19 cellular contexts compared by ENCODE assay signal in the genomic region with DNA sequence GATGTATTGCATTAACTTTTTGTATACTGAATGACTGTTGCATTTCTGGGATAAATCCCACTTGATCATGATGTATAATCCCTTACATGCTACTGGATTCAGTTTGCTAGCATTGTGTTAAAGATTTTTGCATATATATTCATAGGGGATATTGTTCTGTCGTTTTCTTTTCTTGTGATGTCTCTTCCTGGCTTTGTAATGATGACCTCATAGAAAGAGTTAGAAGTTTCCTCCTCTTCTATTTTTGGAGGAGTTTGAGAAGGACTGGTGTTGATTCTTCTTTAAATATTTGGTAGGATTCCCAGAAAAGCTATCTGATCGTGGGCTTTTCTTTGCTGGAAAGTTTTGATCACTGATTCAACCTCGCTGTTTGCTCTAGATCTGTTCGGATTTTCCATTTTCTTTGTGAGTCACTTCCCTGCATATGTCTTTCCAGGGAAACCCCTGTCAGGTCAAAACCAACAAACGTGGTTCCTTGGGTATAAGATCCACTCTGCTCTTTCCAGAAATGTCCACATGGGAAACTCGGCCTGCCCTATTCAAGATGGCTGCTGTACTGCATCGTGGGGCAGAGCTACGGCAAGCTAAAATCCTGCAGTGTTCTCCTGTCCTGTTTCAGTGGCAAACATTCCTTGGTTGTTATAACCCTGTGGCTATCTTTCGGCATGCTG.
DNase-seq lines count a peak whose midpoint lies in the region; ATAC-seq, FAIRE-seq and TF ChIP-seq lines count a peak whose summit lies in the region.
"Had no signal": no experiment of that assay in that cellular context is flagged by ENCODE, and none has a peak within 500 bp of the region (broad histone marks: within the 10 kb centered on the region; RNA-seq: fewer than 3 reads in every experiment).

No MANE protein-coding gene starts in this region.

- no peak for FAIRE-seq in frontal cortex (lab: Jason Lieb, UNC)
- FAIRE-seq: G401.6, H54 had no signal

- no peak overlapping the region for H4K91ac ChIP-seq in mesenchymal stem cell (ENCODE audit: low read length)

- H4K8ac ChIP-seq in mesenchymal stem cell (ENCODE audit: low read length) = no peak overlapping the region

- H3K18ac ChIP-seq in mesenchymal stem cell (ENCODE audit: low read depth in 1 of 2, low read length in 2 of 2) = no peak overlapping the region

- no peak overlapping the region for H3K4me3 ChIP-seq in mesenchymal stem cell (ENCODE audit: insufficient read depth in 1 of 2, low read depth in 1 of 2, low read length in 2 of 2)
- H3K4me3 ChIP-seq: BLaER1 had no signal

- H3K14ac ChIP-seq in mesenchymal stem cell (ENCODE audit: low read length in 2 of 2) = no peak overlapping the region

- no peak overlapping the region for H3K23ac ChIP-seq in mesenchymal stem cell (ENCODE audit: low read length in 2 of 2)

- no peaks in the 10 kb centered on the region for H3K9me3 ChIP-seq in mesenchymal stem cell (ENCODE audit: control insufficient read depth, low read length)

- no peak overlapping the region for H2BK15ac ChIP-seq in mesenchymal stem cell (ENCODE audit: low read depth, poor library complexity, severe bottlenecking)

- no peak overlapping the region for H3K4ac ChIP-seq in mesenchymal stem cell (ENCODE audit: low read depth in 1 of 2, low read length in 2 of 2)

- no peak overlapping the region for H2BK12ac ChIP-seq in mesenchymal stem cell (ENCODE audit: low read length in 2 of 2)

- peak overlapping the region; percentile 47 for H3K27ac Mint-ChIP-seq in chondrocyte (ENCODE audit: unreplicated experiment)
- H3K27ac Mint-ChIP-seq: CD8-positive, alpha-beta T cell had no signal

- no peak for ATAC-seq in GM18870 (IDR thresholded peaks at IDR 0.05; ENCODE audit: unreplicated experiment)
- ATAC-seq: CD8-positive, alpha-beta T cell had no signal

- no peak overlapping the region for H3K4me2 ChIP-seq in mesenchymal stem cell (ENCODE audit: low read length, poor library complexity, severe bottlenecking)
- H3K4me2 ChIP-seq: BLaER1 had no signal

- peaks cover 23% of the 10 kb centered on the region for H3K4me1 Mint-ChIP-seq in chondrocyte (ENCODE audit: low read depth)

- CTCF ChIA-PET in HEK293T (lab: Yijun Ruan, JAX) = no interaction called here

- H2BK120ac ChIP-seq in mesenchymal stem cell (ENCODE audit: low read depth, low read length) = no peak overlapping the region

- no peak overlapping the region for H3K9ac ChIP-seq in mesenchymal stem cell (ENCODE audit: low read length)
- H3K9ac ChIP-seq: BLaER1 had no signal

- no peaks in the 10 kb centered on the region for H3K9me3 Mint-ChIP-seq in chondrocyte (ENCODE audit: low read depth)

- H3K36me3 Mint-ChIP-seq in chondrocyte (ENCODE audit: low read depth) = no peaks in the 10 kb centered on the region
- H3K36me3 Mint-ChIP-seq: CD8-positive, alpha-beta T cell had no signal

- no peak overlapping the region for H2BK5ac ChIP-seq in mesenchymal stem cell (ENCODE audit: low read depth, low read length, poor library complexity, severe bottlenecking)

- no peak overlapping the region for H3K4me3 Mint-ChIP-seq in chondrocyte (ENCODE audit: unreplicated experiment)
- H3K4me3 Mint-ChIP-seq: CD8-positive, alpha-beta T cell had no signal

- H3K4me1 ChIP-seq in mesenchymal stem cell (ENCODE audit: control insufficient read depth, insufficient read depth, low read depth, low read length) = no peaks in the 10 kb centered on the region
- H3K4me1 ChIP-seq: BLaER1 had no signal

- H2AK5ac ChIP-seq in mesenchymal stem cell (ENCODE audit: low read length, severe bottlenecking) = no peak overlapping the region

- peak; percentile 60 for DNase-seq in HT1080 (ENCODE audit: low read depth)
- no peak for DNase-seq in chondrocyte (ENCODE audit: low spot score)
- peak; percentile 14 for DNase-seq in mesenchymal stem cell
- no peak for DNase-seq in HEK293T (ENCODE audit: extremely low spot score)
- DNase-seq in frontal cortex (ENCODE audit: low spot score in 2 of 2) = no peak
- no peak for DNase-seq in NCI-H2029 treated with DMSO at 0.1 percent for 48 hours (lab: John Stamatoyannopoulos, UW)
- DNase-seq: CD8-positive, alpha-beta T cell; DMS79 treated with DMSO at 0.1 percent for 48 hours; IMR-90; Kasumi-1; NCI-H1105; NCI-H1694 treated with DMSO at 0.1 percent for 48 hours; NCI-H446; NK-92 treated with Interleukin-12 subunit alpha and Interleukin-12 subunit beta, amount 100 ng/mL, for 24 hours had no signal

- POLR2A ChIA-PET in HEK293T (lab: Yijun Ruan, JAX) = no interaction called here

- H2AFZ ChIP-seq in mesenchymal stem cell (ENCODE audit: low read depth, low read length) = no peak overlapping the region

- no peaks in the 10 kb centered on the region for H3K79me1 ChIP-seq in mesenchymal stem cell (replicated peaks; ENCODE audit: low read length, poor library complexity, severe bottlenecking)

- WGBS in mesenchymal stem cell = 66% methylated on average over 9 of the region's 9 CpGs

- H3K36me3 ChIP-seq in mesenchymal stem cell (ENCODE audit: control insufficient read depth in 1 of 2, insufficient read depth in 2 of 2, low read depth in 1 of 2, low read length in 2 of 2) = no peaks in the 10 kb centered on the region
- H3K36me3 ChIP-seq: BLaER1 had no signal

- no peaks in the 10 kb centered on the region for H3K27me3 ChIP-seq in mesenchymal stem cell (ENCODE audit: control insufficient read depth in 1 of 2, insufficient read depth in 1 of 2, low read length in 2 of 2)
- H3K27me3 ChIP-seq: BLaER1 had no signal

- no peak overlapping the region for H3K27ac ChIP-seq in mesenchymal stem cell (ENCODE audit: low read length, poor library complexity, severe bottlenecking)
- H3K27ac ChIP-seq: BLaER1, RWPE1 had no signal

- H3K27me3 Mint-ChIP-seq in chondrocyte (ENCODE audit: low read depth) = no peaks in the 10 kb centered on the region

- no peak for TF ChIP-seq CTCF in chondrocyte (IDR thresholded peaks at IDR 0.05)

TF ChIP-seq in HEK293T, 16 proteins besides CTCF, POLR2A, EP300 and RAD21:
- TF ChIP-seq ARNT (IDR thresholded peaks at IDR 0.05) (no peak), LEF1 (IDR thresholded peaks at IDR 0.05; ENCODE audit: borderline replicate concordance) (no peak), BHLHE40 (IDR thresholded peaks at IDR 0.05; ENCODE audit: borderline replicate concordance) (no peak), TARDBP (IDR thresholded peaks at IDR 0.05) (no peak), ZNF384 (IDR thresholded peaks at IDR 0.05) (no peak), PKNOX1 (IDR thresholded peaks at IDR 0.05) (no peak), ELF4 (IDR thresholded peaks at IDR 0.05) (no peak)

Comparison
In these comparisons a context has a peak if more than half of its experiments do, and no peak if none do; other contexts are left out.
1. DNase-seq: peak in HT1080 (single experiment) and mesenchymal stem cell (single experiment); none in chondrocyte (single experiment), HEK293T (single experiment), frontal cortex (0 of 2) and NCI-H2029 treated with DMSO at 0.1 percent for 48 hours (single experiment).